8 cellular contexts compared by ENCODE assay signal in the genomic region with DNA sequence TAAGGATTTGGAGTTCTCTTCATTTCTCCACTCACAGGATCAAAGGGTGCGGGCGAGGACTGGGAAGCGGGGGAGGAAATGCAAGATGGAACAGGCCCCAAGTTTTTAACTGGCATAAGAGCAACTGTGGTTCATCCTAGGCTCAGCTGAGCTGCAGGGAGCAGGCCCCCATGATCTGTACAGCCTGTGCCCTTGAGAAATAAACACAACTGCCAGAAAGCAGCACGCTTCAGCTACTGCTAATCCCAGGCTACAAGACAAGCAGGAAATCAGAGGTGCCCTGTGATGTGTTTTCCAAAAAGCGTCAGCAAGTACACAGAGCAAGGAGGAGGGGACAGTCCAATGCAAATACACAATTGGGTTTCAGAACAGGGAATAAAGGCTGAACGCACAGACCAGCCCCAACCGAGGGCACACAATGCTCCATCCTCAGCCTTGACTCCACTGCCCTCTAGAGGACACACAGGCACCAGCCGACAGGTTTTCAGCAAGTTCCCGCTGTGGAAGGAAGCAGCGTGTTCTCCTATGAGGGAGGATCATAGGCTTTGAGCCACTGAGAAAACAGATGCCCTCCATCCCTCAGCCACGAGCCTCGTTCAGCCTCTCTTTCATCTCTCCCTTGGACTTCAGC. TPM values are rescaled to one million over a fixed set of nuclear protein-coding genes. Genes with fewer than 3 reads are reported as not detected.
DNase-seq lines count a peak whose midpoint lies in the region; ATAC-seq and TF ChIP-seq lines count a peak whose summit lies in the region.
"Not testable (repeated sequence)": the region's sequence is repeated elsewhere in the genome, so short reads cannot be mapped to it uniquely, and the experiment has no call there.

No MANE protein-coding gene starts in this region.

- not testable (repeated sequence) for H3K36me3 Mint-ChIP-seq in activated CD8-positive, alpha-beta T cell treated with anti-CD3 and anti-CD28 coated beads, Interleukin-2, amount 10 ng/mL, durations not matched to agents 7 days and 5 days (ENCODE audit: low read depth)

- H3K27ac Mint-ChIP-seq in activated CD8-positive, alpha-beta T cell treated with anti-CD3 and anti-CD28 coated beads, Interleukin-2, amount 10 ng/mL, durations not matched to agents 7 days and 5 days: not testable (repeated sequence)

- not testable (repeated sequence) for H3K4me1 Mint-ChIP-seq in activated CD8-positive, alpha-beta T cell treated with anti-CD3 and anti-CD28 coated beads, Interleukin-2, amount 10 ng/mL, durations not matched to agents 7 days and 5 days (ENCODE audit: low read depth)

- ATAC-seq in GM18861 (IDR thresholded peaks at IDR 0.05; ENCODE audit: unreplicated experiment) (peak; percentile 64), GM21529 (IDR thresholded peaks at IDR 0.05; ENCODE audit: unreplicated experiment) (peak; percentile 79), HG02885 (IDR thresholded peaks at IDR 0.05; ENCODE audit: poor library complexity, unreplicated experiment) (peak; percentile 70), HG03571 (IDR thresholded peaks at IDR 0.05; ENCODE audit: unreplicated experiment) (peak; percentile 71), lung (ENCODE audit: insufficient read depth, low FRiP score) (peak; percentile 74)
- peak; percentile 92 for ATAC-seq in activated CD8-positive, alpha-beta T cell treated with anti-CD3 and anti-CD28 coated beads, Interleukin-2, amount 10 ng/mL, durations not matched to agents 7 days and 5 days
- ATAC-seq in stimulated activated naive CD8-positive, alpha-beta T cell treated with anti-CD3 and anti-CD28 coated beads, Interleukin-15, Interleukin-2, amounts not matched to agents 100 U/mL and 50 U/mL, for 24 hours: peak; percentile 77

- CTCF ChIA-PET in activated CD8-positive, alpha-beta T cell treated with anti-CD3 and anti-CD28 coated beads, Interleukin-2, amount 10 ng/mL, durations not matched to agents 7 days and 5 days (lab: Charles Lee): not testable (repeated sequence)

- not testable (repeated sequence) for H3K9me3 Mint-ChIP-seq in activated CD8-positive, alpha-beta T cell treated with anti-CD3 and anti-CD28 coated beads, Interleukin-2, amount 10 ng/mL, durations not matched to agents 7 days and 5 days (ENCODE audit: insufficient read depth)

- H3K27ac ChIP-seq in lung (ENCODE audit: low read depth in 1 of 2, low read length in 1 of 2): not testable (repeated sequence)

- not testable (repeated sequence) for DNase-seq in activated CD8-positive, alpha-beta T cell treated with anti-CD3 and anti-CD28 coated beads, Interleukin-2, amount 10 ng/mL, durations not matched to agents 7 days and 5 days; epithelial cell of proximal tubule (ENCODE audit: low read depth); lung (ENCODE audit: low spot score); stimulated activated naive CD8-positive, alpha-beta T cell treated with anti-CD3 and anti-CD28 coated beads, Interleukin-15, Interleukin-2, amounts not matched to agents 100 U/mL and 50 U/mL, for 24 hours

- H3K4me3 ChIP-seq in epithelial cell of proximal tubule (ENCODE audit: low read depth, low read length); lung: not testable (repeated sequence)

- not testable (repeated sequence) for H3K4me3 Mint-ChIP-seq in activated CD8-positive, alpha-beta T cell treated with anti-CD3 and anti-CD28 coated beads, Interleukin-2, amount 10 ng/mL, durations not matched to agents 7 days and 5 days

- not testable (repeated sequence) for H3K4me1 ChIP-seq in lung (ENCODE audit: control insufficient read depth in 2 of 2, insufficient read depth in 2 of 2, low read length in 2 of 2)

- H3K27me3 ChIP-seq in lung (ENCODE audit: control insufficient read depth, insufficient read depth): not testable (repeated sequence)

- 37 to 100% methylated on average over 3 to 8 of the region's 12 CpGs for WGBS in lung, 2 donors

- not testable (repeated sequence) for H3K27me3 Mint-ChIP-seq in activated CD8-positive, alpha-beta T cell treated with anti-CD3 and anti-CD28 coated beads, Interleukin-2, amount 10 ng/mL, durations not matched to agents 7 days and 5 days (ENCODE audit: low read depth)

- TF ChIP-seq CTCF in epithelial cell of proximal tubule (conservative IDR thresholded peaks at IDR 0.05; ENCODE audit: low read depth, low read length): peak; percentile 5
- not testable (repeated sequence) for TF ChIP-seq CTCF in lung (IDR thresholded peaks at IDR 0.05; ENCODE audit: control extremely low read depth, extremely low read depth)

- H3K9me3 ChIP-seq in lung (ENCODE audit: control insufficient read depth in 2 of 2, insufficient read depth in 1 of 2, low read length in 1 of 2): not testable (repeated sequence)

- POLR2A ChIA-PET in activated CD8-positive, alpha-beta T cell treated with anti-CD3 and anti-CD28 coated beads, Interleukin-2, amount 10 ng/mL, durations not matched to agents 7 days and 5 days (lab: Charles Lee): not testable (repeated sequence)

- H3K36me3 ChIP-seq in lung (ENCODE audit: control insufficient read depth in 2 of 2, insufficient read depth in 2 of 2, low read length in 2 of 2): not testable (repeated sequence)

RNA-seq across cellular contexts. Expression of gene THOC3, which starts 16.7 kb away (rescaled TPM):
- total RNA-seq in activated CD8-positive, alpha-beta T cell treated with anti-CD3 and anti-CD28 coated beads, Interleukin-2, amount 10 ng/mL, durations not matched to agents 7 days and 5 days: 10 to 100 TPM; 66.0 to 67.3 TPM
- total RNA-seq in epithelial cell of proximal tubule (75.5 and 148 TPM in 2 replicates), lung (10 to 100 TPM; 47.1 to 52.9 TPM)
- polyA plus RNA-seq in lung: 10 to 100 TPM; 30.9 to 32.0 TPM
